8 cellular contexts compared by ENCODE assay signal in the genomic region with DNA sequence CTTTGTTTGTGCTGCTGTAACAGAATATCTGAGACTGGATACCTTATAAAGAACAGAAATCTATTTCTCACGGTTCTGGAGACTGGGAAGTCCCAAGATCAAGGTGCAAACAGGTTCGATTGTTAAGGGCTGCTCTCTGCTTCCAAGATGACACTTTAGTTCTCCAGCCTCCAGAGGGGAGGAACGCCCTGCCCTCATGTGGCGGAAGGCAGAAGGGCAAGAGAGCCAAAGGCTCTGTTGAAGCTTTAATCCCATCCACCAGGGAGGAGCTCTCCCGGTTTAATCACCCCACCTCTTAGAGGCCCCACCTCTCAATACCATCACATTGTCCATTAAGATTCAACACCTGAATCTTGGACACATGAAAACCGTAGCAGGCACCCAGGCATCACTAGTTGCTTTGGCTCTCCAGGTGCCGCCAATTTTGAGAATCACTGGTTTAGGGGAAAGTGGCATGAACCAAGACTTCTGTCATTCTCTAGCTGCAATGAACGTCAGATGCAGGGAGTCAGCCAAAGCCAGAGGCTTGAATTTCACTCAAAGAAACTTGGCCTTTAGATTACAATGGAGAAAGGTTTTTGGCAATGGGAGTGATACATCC. TPM values are rescaled to one million over a fixed set of nuclear protein-coding genes. Genes with fewer than 3 reads are reported as not detected.
DNase-seq lines count a peak whose midpoint lies in the region; ATAC-seq lines count a peak whose summit lies in the region.

No MANE protein-coding gene starts in this region.

- peak; percentile 30 for DNase-seq in NCI-H146 (lab: John Stamatoyannopoulos, UW)
- no peak for DNase-seq in NCI-H146 treated with DMSO at 0.1 percent for 48 hours (lab: John Stamatoyannopoulos, UW; ENCODE audit: unreplicated experiment)
- peak; percentile 23 for DNase-seq in SK-N-DZ (ENCODE audit: low spot score)
- DNase-seq in amniotic epithelial cell (ENCODE audit: low read depth), result peak; percentile 35
- DNase-seq in islet precursor cell, result peak; percentile 70
- peak; percentile 44 for DNase-seq in stimulated activated CD4-positive, alpha-beta T cell treated with anti-CD3 and anti-CD28 coated beads, Interleukin-4, amount 100 ng/mL, for 24 hours

- ATAC-seq in HG03159 (IDR thresholded peaks at IDR 0.05; ENCODE audit: unreplicated experiment), result peak; percentile 78
- no peak for ATAC-seq in HG02970 (IDR thresholded peaks at IDR 0.05; ENCODE audit: low FRiP score, unreplicated experiment)

RNA-seq across cellular contexts. Expression of a gene that starts 15.6 kb away (rescaled TPM):
- polyA plus RNA-seq in SK-N-DZ (2014; cell fraction: cytosol; rRNA removed), result 133 and 156 TPM in 2 replicates
- 122 and 158 TPM in 2 replicates for polyA plus RNA-seq in SK-N-DZ (2014; cell fraction: nucleus; rRNA removed)
